ENCODE assay signal across 1 cellular context in genomic region chr7:99393363-99394187, GRCh38.
TF ChIP-seq lines count a peak whose summit lies in the region.

No MANE protein-coding gene starts in this region.

TF ChIP-seq in K562, 482 proteins besides CTCF, POLR2A, EP300 and RAD21:
- TF ChIP-seq NFYB (IDR thresholded peaks at IDR 0.05; ENCODE audit: extremely low read depth, insufficient read length) (peak; percentile 28), SUPT5H (IDR thresholded peaks at IDR 0.05) (0 out of 2 replicates have a peak, but pooled peaks have one; percentile 46), ARID4B (CRISPR knock-in tag; IDR thresholded peaks at IDR 0.05) (no peak), ETS2 (tag; IDR thresholded peaks at IDR 0.05; ENCODE audit: borderline replicate concordance, poor library complexity, severe bottlenecking) (no peak), NELFE (IDR thresholded peaks at IDR 0.05; ENCODE audit: insufficient read depth, insufficient read length) (no peak), STAG1 (CRISPR knock-in tag; IDR thresholded peaks at IDR 0.05; ENCODE audit: borderline replicate concordance) (no peak), GATA2 (CRISPR knock-in tag; IDR thresholded peaks at IDR 0.05) (no peak), KAT7 (CRISPR knock-in tag; IDR thresholded peaks at IDR 0.05; ENCODE audit: borderline replicate concordance) (no peak), RBM22 (IDR thresholded peaks at IDR 0.05; ENCODE audit: low read depth, low read length, poor library complexity, severe bottlenecking) (peak; percentile 7), ZNF184 (CRISPR knock-in tag; IDR thresholded peaks at IDR 0.05) (no peak), EHMT2 (IDR thresholded peaks at IDR 0.05) (no peak), TARDBP (IDR thresholded peaks at IDR 0.05) (no peak), POLR2G (IDR thresholded peaks at IDR 0.05; ENCODE audit: low read depth, low read length) (peak; percentile 65), NFIC (IDR thresholded peaks at IDR 0.05) (no peak), RHOXF2B (CRISPR knock-in tag; conservative IDR thresholded peaks at IDR 0.05) (no peak), SAP30 (IDR thresholded peaks at IDR 0.05; ENCODE audit: borderline replicate concordance, insufficient read depth, low read depth, low read length, poor library complexity, severe bottlenecking) (no peak), HNRNPUL1 (IDR thresholded peaks at IDR 0.05; ENCODE audit: low read length) (0 out of 2 replicates have a peak, but pooled peaks have one; percentile 27), FOSL1 (tag; conservative IDR thresholded peaks at IDR 0.05) (no peak), TOE1 (IDR thresholded peaks at IDR 0.05; ENCODE audit: borderline replicate concordance) (no peak), TOE1 (CRISPR knock-in tag; IDR thresholded peaks at IDR 0.05; ENCODE audit: borderline replicate concordance, low read depth) (no peak), L3MBTL2 (IDR thresholded peaks at IDR 0.05) (no peak), ZNF408 (CRISPR knock-in tag; IDR thresholded peaks at IDR 0.05; ENCODE audit: low read depth) (no peak), ZBTB1 (CRISPR knock-in tag; IDR thresholded peaks at IDR 0.05; ENCODE audit: borderline replicate concordance, low read depth) (no peak), CBX8 (IDR thresholded peaks at IDR 0.05; ENCODE audit: borderline replicate concordance, extremely low read depth, low read depth, low read length, poor library complexity, severe bottlenecking) (no peak), SMC3 (conservative IDR thresholded peaks at IDR 0.05; ENCODE audit: insufficient read depth, low read depth, low read length) (no peak), POLR2AphosphoS5 (IDR thresholded peaks at IDR 0.05; ENCODE audit: control insufficient read depth, insufficient read depth, low read depth, low read length) (peak; percentile 4; the same call in 1 of the 2 replicates), HOXB6 (CRISPR knock-in tag; IDR thresholded peaks at IDR 0.05; ENCODE audit: borderline replicate concordance) (no peak), HNRNPK (IDR thresholded peaks at IDR 0.05; ENCODE audit: low read depth, low read length, poor library complexity, severe bottlenecking) (no peak), SFPQ (IDR thresholded peaks at IDR 0.05; ENCODE audit: low read depth, low read length) (no peak)
